9 cellular contexts compared by ENCODE assay signal in the genomic region with DNA sequence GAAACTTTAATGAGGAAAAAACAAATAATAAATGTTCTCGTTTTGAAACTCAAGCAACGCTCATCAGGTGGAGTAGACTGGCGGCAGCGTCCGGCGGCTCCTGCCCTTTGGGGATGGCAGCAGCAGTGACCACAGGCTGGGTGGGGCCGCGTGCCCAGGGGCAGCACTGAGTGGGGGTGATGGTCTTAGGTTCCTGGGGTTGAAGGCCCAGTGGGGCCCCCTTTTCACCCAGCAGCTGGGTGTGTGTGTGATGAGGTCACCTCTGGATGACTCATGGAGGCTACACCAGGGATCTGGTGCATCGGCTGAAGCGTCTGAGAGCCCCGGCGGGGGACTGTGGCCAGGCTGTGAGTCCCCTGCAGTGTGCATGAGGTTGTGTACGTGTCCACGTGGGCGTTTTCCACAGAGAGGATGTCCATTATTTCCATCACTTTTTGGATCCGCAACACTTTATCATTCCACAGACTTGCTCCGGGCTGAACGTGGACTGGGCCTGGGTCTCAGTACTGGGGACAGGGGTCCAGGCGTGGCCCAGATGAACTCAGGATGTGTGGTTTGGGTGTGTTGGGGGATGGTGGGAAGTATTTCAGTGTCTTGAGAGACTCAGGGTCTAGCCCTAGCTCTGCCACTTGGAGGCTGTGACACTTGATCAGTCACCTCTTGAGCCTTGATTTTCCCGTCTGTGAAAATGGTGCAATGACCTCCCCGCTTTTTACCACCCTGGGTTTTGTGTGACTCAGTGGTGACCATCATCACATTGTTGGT. TPM values are rescaled to one million over a fixed set of nuclear protein-coding genes. Genes with fewer than 3 reads are reported as not detected.
DNase-seq lines count a peak whose midpoint lies in the region; ATAC-seq, FAIRE-seq and TF ChIP-seq lines count a peak whose summit lies in the region.
"Had no signal": no experiment of that assay in that cellular context is flagged by ENCODE, and none has a peak within 500 bp of the region (broad histone marks: within the 10 kb centered on the region; RNA-seq: fewer than 3 reads in every experiment).

No MANE protein-coding gene starts in this region.

- peaks cover 4% of the 10 kb centered on the region for H3K36me3 Mint-ChIP-seq in activated naive CD4-positive, alpha-beta T cell treated with anti-CD3 and anti-CD28 coated beads for 36 hours (ENCODE audit: low read depth)
- no peaks in the 10 kb centered on the region for H3K36me3 Mint-ChIP-seq in activated naive CD8-positive, alpha-beta T cell

- peak overlapping the region; percentile 24 for H3K27ac Mint-ChIP-seq in activated naive CD4-positive, alpha-beta T cell treated with anti-CD3 and anti-CD28 coated beads for 36 hours
- H3K27ac Mint-ChIP-seq in activated naive CD8-positive, alpha-beta T cell, result peak overlapping the region; percentile 92

- peak overlapping the region; percentile 79 for H3K9ac ChIP-seq in keratinocyte (ENCODE audit: control insufficient read depth, extremely low read depth, insufficient read depth, low read length)

- H3K9me1 ChIP-seq in keratinocyte (ENCODE audit: control insufficient read depth, extremely low read depth, insufficient read depth, low read length), result no peaks in the 10 kb centered on the region

- H3K4me1 ChIP-seq in keratinocyte (ENCODE audit: control insufficient read depth, extremely low read depth, insufficient read depth, low read length), result peaks cover 47% of the 10 kb centered on the region
- H3K4me1 ChIP-seq in urinary bladder (ENCODE audit: insufficient read depth), result no peaks in the 10 kb centered on the region

- TF ChIP-seq CTCF in keratinocyte (optimal IDR thresholded peaks at IDR 0.05 in 1 of 3, IDR thresholded peaks at IDR 0.05 in 1 of 3, conservative IDR thresholded peaks at IDR 0.05 in 1 of 3; ENCODE audit: extremely low read depth in 1 of 3, insufficient read depth in 2 of 3, low read length in 3 of 3), result no peak

- dilution Hi-C loops in keratinocyte (cut with MboI; ENCODE audit: extremely low pct_ligation_motif_present, low sequenced_read_pairs), result no loop called here

- H3K9me3 Mint-ChIP-seq in activated naive CD4-positive, alpha-beta T cell treated with anti-CD3 and anti-CD28 coated beads for 36 hours, result no peaks in the 10 kb centered on the region
- no peaks in the 10 kb centered on the region for H3K9me3 Mint-ChIP-seq in activated naive CD8-positive, alpha-beta T cell (ENCODE audit: low read depth)

- intact Hi-C loops in activated naive CD4-positive, alpha-beta T cell treated with anti-CD3 and anti-CD28 coated beads for 36 hours (cut with micrococcal nuclease), result no loop called here

- no peaks in the 10 kb centered on the region for H4K20me1 ChIP-seq in keratinocyte (ENCODE audit: control insufficient read depth, extremely low read depth, insufficient read depth, low read length)

- H3K36me3 ChIP-seq in keratinocyte (ENCODE audit: control insufficient read depth in 2 of 2, extremely low read depth in 1 of 2, insufficient read depth in 2 of 2, low read length in 2 of 2), result peaks cover 7 to 8% of the 10 kb centered on the region in 2 experiments
- no peaks in the 10 kb centered on the region for H3K36me3 ChIP-seq in urinary bladder (ENCODE audit: insufficient read depth)

- peak overlapping the region; percentile 4 for H2AFZ ChIP-seq in keratinocyte (ENCODE audit: control insufficient read depth, low read length)

- no peaks in the 10 kb centered on the region for H3K27me3 Mint-ChIP-seq in activated naive CD4-positive, alpha-beta T cell treated with anti-CD3 and anti-CD28 coated beads for 36 hours (ENCODE audit: low read depth)
- no peaks in the 10 kb centered on the region for H3K27me3 Mint-ChIP-seq in activated naive CD8-positive, alpha-beta T cell

- peak; percentile 41 for DNase-seq in activated naive CD4-positive, alpha-beta T cell treated with anti-CD3 and anti-CD28 coated beads for 36 hours
- DNase-seq in activated naive CD4-positive, alpha-beta T cell treated with Interleukin-2 at 50 U/mL for 16 hours, result no peak
- DNase-seq in keratinocyte (ENCODE audit: low read depth, low spot score) (no peak), Ammon's horn (ENCODE audit: low spot score) (no peak), COR-L47 (lab: John Stamatoyannopoulos, UW) (no peak)
- DNase-seq: DND-41 had no signal

- H3K79me2 ChIP-seq in keratinocyte (ENCODE audit: control insufficient read depth, insufficient read depth, low read length), result no peaks in the 10 kb centered on the region

- no peak for ATAC-seq in HG03095 (IDR thresholded peaks at IDR 0.05; ENCODE audit: unreplicated experiment)

- H3K27me3 ChIP-seq in keratinocyte (ENCODE audit: control insufficient read depth, extremely low read depth, insufficient read depth, low read length), result no peaks in the 10 kb centered on the region

- peak; percentile 49 for FAIRE-seq in keratinocyte (lab: Jason Lieb, UNC)

- H3K9me3 ChIP-seq in keratinocyte (ENCODE audit: control insufficient read depth, low read depth, low read length), result no peaks in the 10 kb centered on the region

- H3K4me3 Mint-ChIP-seq in activated naive CD4-positive, alpha-beta T cell treated with anti-CD3 and anti-CD28 coated beads for 36 hours, result no peak overlapping the region
- peak overlapping the region; percentile 20 for H3K4me3 Mint-ChIP-seq in activated naive CD8-positive, alpha-beta T cell

- peak overlapping the region; percentile 76 for H3K4me2 ChIP-seq in keratinocyte (ENCODE audit: control insufficient read depth, extremely low read depth, insufficient read depth, low read depth, low read length)

- WGBS in urinary bladder, result 69% methylated on average over 21 of the region's 21 CpGs

- peaks cover 74% of the 10 kb centered on the region for H3K4me1 Mint-ChIP-seq in activated naive CD4-positive, alpha-beta T cell treated with anti-CD3 and anti-CD28 coated beads for 36 hours (ENCODE audit: low read depth)
- H3K4me1 Mint-ChIP-seq in activated naive CD8-positive, alpha-beta T cell (ENCODE audit: low read depth), result peaks cover 86% of the 10 kb centered on the region

- H3K4me3 ChIP-seq in keratinocyte (ENCODE audit: control insufficient read depth in 2 of 3, extremely low read depth in 1 of 3, insufficient read depth in 2 of 3, low read depth in 1 of 3, low read length in 3 of 3), result peak overlapping the region in 2 of 3 experiments; percentile 37 to 44
- no peak overlapping the region for H3K4me3 ChIP-seq in urinary bladder (ENCODE audit: low read depth, low read length)

- peak overlapping the region; percentile 95 for H3K27ac ChIP-seq in keratinocyte (ENCODE audit: control insufficient read depth, insufficient read depth, low read length)
- H3K27ac ChIP-seq in urinary bladder (ENCODE audit: low read depth), result peak overlapping the region; percentile 86

- CTCF ChIA-PET in activated naive CD4-positive, alpha-beta T cell treated with anti-CD3 and anti-CD28 coated beads for 36 hours (lab: Charles Lee), result no interaction called here

RNA-seq across cellular contexts. Expression of a gene that starts 25.6 kb away (rescaled TPM):
- total RNA-seq in activated naive CD4-positive, alpha-beta T cell treated with anti-CD3 and anti-CD28 coated beads for 36 hours, result 10 to 100 TPM; 19.1 to 19.7 TPM
- polyA plus RNA-seq in keratinocyte (19.0 to 25.8 TPM (median 22.3 TPM) in 3 replicates), urinary bladder (10.5 TPM)
- 14.6 TPM for polyA plus RNA-seq in keratinocyte (2011; ENCODE audit: low read depth)
- 28.4 and 30.9 TPM in 2 replicates for polyA plus RNA-seq in keratinocyte (2011; cell fraction: cytosol; rRNA removed)
- polyA plus RNA-seq in keratinocyte (2011; cell fraction: nucleus; rRNA removed), result 34.5 and 41.1 TPM in 2 replicates
- 10.4 and 19.4 TPM in 2 replicates for polyA plus RNA-seq in keratinocyte (2012; ENCODE audit: low replicate concordance)
- polyA minus RNA-seq in keratinocyte, result 20.1 to 32.6 TPM (median 20.3 TPM) in 3 replicates
- 32.4 TPM for polyA minus RNA-seq in keratinocyte (2011; cell fraction: cytosol; rRNA and poly(A)+ RNA removed)
- 11.5 and 12.0 TPM in 2 replicates for polyA minus RNA-seq in keratinocyte (2011; cell fraction: nucleus; rRNA and poly(A)+ RNA removed)
- total RNA-seq in urinary bladder, result 10.6 TPM

RNA-seq across cellular contexts. Expression of a gene that starts 47.6 kb away (rescaled TPM):
- 1 to 10 TPM; 4.9 to 6.3 TPM for total RNA-seq in activated naive CD4-positive, alpha-beta T cell treated with anti-CD3 and anti-CD28 coated beads for 36 hours
- polyA plus RNA-seq in keratinocyte, result 0.07 to 0.27 TPM in 2 of 3 replicates, not detected in the other
- polyA plus RNA-seq in keratinocyte (2011; ENCODE audit: low read depth), result 0.27 TPM
- 0.06 and 0.08 TPM in 2 replicates for polyA plus RNA-seq in keratinocyte (2011; cell fraction: cytosol; rRNA removed)
- 0.16 TPM in 1 of 2 replicates, not detected in the other for polyA plus RNA-seq in keratinocyte (2011; cell fraction: nucleus; rRNA removed)
- 0.09 and 0.24 TPM in 2 replicates for polyA plus RNA-seq in keratinocyte (2012; ENCODE audit: low replicate concordance)
- polyA minus RNA-seq in keratinocyte, result 0.03 to 0.13 TPM in 2 of 3 replicates, not detected in the other
- polyA minus RNA-seq in keratinocyte (2011; cell fraction: cytosol; rRNA and poly(A)+ RNA removed), result not detected
- not detected in 2 replicates for polyA minus RNA-seq in keratinocyte (2011; cell fraction: nucleus; rRNA and poly(A)+ RNA removed)
- total RNA-seq in urinary bladder, result 18.2 TPM
- polyA plus RNA-seq in urinary bladder, result 26.4 TPM
